12 cellular contexts compared by ENCODE assay signal in genomic region chr2:127183771-127184170, GRCh38. TPM values are rescaled to one million over a fixed set of nuclear protein-coding genes. Genes with fewer than 3 reads are reported as not detected.
"Had no signal": no experiment of that assay in that cellular context is flagged by ENCODE, and none has a peak within 500 bp of the region (broad histone marks: within the 10 kb centered on the region; RNA-seq: fewer than 3 reads in every experiment).

No MANE protein-coding gene starts in this region.

- H3K4me3 Mint-ChIP-seq: dendritic cell treated with granulocyte-macrophage colony-stimulating factor and Interleukin-4, amounts not matched to agents 40 ng/mL and 50 ng/mL, for 4 days; effector memory CD8-positive, alpha-beta T cell; naive thymus-derived CD4-positive, alpha-beta T cell had no signal

- ATAC-seq: effector memory CD8-positive, alpha-beta T cell; left cardiac atrium; left ventricle myocardium superior; naive thymus-derived CD4-positive, alpha-beta T cell had no signal

- DNase-seq: effector memory CD8-positive, alpha-beta T cell; erythroblast; foreskin melanocyte; kidney; left cardiac atrium; left ventricle myocardium superior; mesenchymal stem cell; naive thymus-derived CD4-positive, alpha-beta T cell; stimulated activated naive CD4-positive, alpha-beta T cell had no signal

RNA-seq across cellular contexts. Expression of gene CYP27C1, which starts 36.3 kb away (rescaled TPM):
- total RNA-seq: endothelial cell of umbilical vein; mononuclear cell; naive thymus-derived CD4-positive, alpha-beta T cell had no signal
